In genomic region chr6:36302227-36302976, GRCh38 we compare ENCODE assay signal across 9 cellular contexts. TPM values are rescaled to one million over a fixed set of nuclear protein-coding genes. Genes with fewer than 3 reads are reported as not detected.
DNase-seq lines count a peak whose midpoint lies in the region; ATAC-seq and TF ChIP-seq lines count a peak whose summit lies in the region.
"Had no signal": no experiment of that assay in that cellular context is flagged by ENCODE, and none has a peak within 500 bp of the region (broad histone marks: within the 10 kb centered on the region; RNA-seq: fewer than 3 reads in every experiment).

No MANE protein-coding gene starts in this region.

- no peak overlapping the region for H3K4me3 ChIP-seq in WERI-Rb-1 (ENCODE audit: low read depth, low read length)
- no peak overlapping the region for H3K4me3 ChIP-seq in breast epithelium

- peak; percentile 74 for ATAC-seq in HG02981 (IDR thresholded peaks at IDR 0.05; ENCODE audit: unreplicated experiment)

- POLR2A ChIA-PET in GM10248 (lab: Yijun Ruan, JAX): no interaction called here

- intact Hi-C loops in breast epithelium (cut with DNase I; ENCODE audit: low total_unique reads): no loop called here

- H3K27me3 ChIP-seq in WERI-Rb-1 (ENCODE audit: insufficient read depth, low read depth, severe bottlenecking) (no peaks in the 10 kb centered on the region), breast epithelium (no peaks in the 10 kb centered on the region)

- TF ChIP-seq CTCF in GM10248 (IDR thresholded peaks at IDR 0.05; ENCODE audit: control extremely low read depth, extremely low read depth, low read depth, missing control alignments): peak; percentile 87
- TF ChIP-seq CTCF in WERI-Rb-1 (IDR thresholded peaks at IDR 0.05; ENCODE audit: low read depth, low read length): peak; percentile 99
- TF ChIP-seq CTCF in breast epithelium (IDR thresholded peaks at IDR 0.05): peak; percentile 85 to 93 (median 89)

- no peaks in the 10 kb centered on the region for H3K36me3 ChIP-seq in WERI-Rb-1
- H3K36me3 ChIP-seq in breast epithelium: no peaks in the 10 kb centered on the region

- CTCF ChIA-PET in GM10248 (lab: Yijun Ruan, JAX): interaction anchor here (0.6 to 14.2 kb wide), 52 partner anchors 9 to 975 kb away, joined by 3 to 227 read pairs (median 4); partner anchors contain the start of genes BNIP5 and MAPK14

- no peak for TF ChIP-seq POLR2A in breast epithelium (IDR thresholded peaks at IDR 0.05)

- H3K9me3 ChIP-seq in WERI-Rb-1 (ENCODE audit: severe bottlenecking): no peaks in the 10 kb centered on the region
- H3K9me3 ChIP-seq in breast epithelium: no peaks in the 10 kb centered on the region

- no peaks in the 10 kb centered on the region for H3K4me1 ChIP-seq in breast epithelium

- DNase-seq in GM10248 (ENCODE audit: extremely low spot score) (peak; percentile 89), NCI-H345 (lab: John Stamatoyannopoulos, UW) (peak; percentile 79), WERI-Rb-1 (peak; percentile 98), breast epithelium (ENCODE audit: low spot score in 2 of 2) (peak; percentile 77 to 83), islet precursor cell (peak; percentile 93), cortex of kidney (lab: John Stamatoyannopoulos, UW) (no peak)
- peak; percentile 92 to 100 (median 95) for DNase-seq in stimulated activated CD4-positive, alpha-beta T cell treated with anti-CD3 and anti-CD28 coated beads, Interleukin-1b, Interleukin-23, amount 100 ng/mL, for 24 hours (ENCODE audit: low read depth in 4 of 4, low spot score in 1 of 4)

- H3K27ac ChIP-seq in WERI-Rb-1 (no peak overlapping the region), breast epithelium (no peak overlapping the region)

RNA-seq across cellular contexts. Expression of gene PNPLA1, which starts 32.5 kb away (rescaled TPM):
- not detected for total RNA-seq in breast epithelium

RNA-seq across cellular contexts. Expression of gene BNIP5, which starts 34.3 kb away (rescaled TPM):
- under 1 TPM in 1 of 3 donors, not detected in 2; under 0.01 TPM for total RNA-seq in breast epithelium
- total RNA-seq: mononuclear cell had no signal
